Comparison of ENCODE assay signal across 16 cellular contexts in genomic region chr21:35428041-35428400, GRCh38.
DNase-seq lines count a peak whose midpoint lies in the region; ATAC-seq and TF ChIP-seq lines count a peak whose summit lies in the region.
"Had no signal": no experiment of that assay in that cellular context is flagged by ENCODE, and none has a peak within 500 bp of the region (broad histone marks: within the 10 kb centered on the region; RNA-seq: fewer than 3 reads in every experiment).

No MANE protein-coding gene starts in this region.

- POLR2A ChIA-PET in naive thymus-derived CD4-positive, alpha-beta T cell (lab: Charles Lee), result interaction anchor here (1.4 kb wide), 1 partner anchor 75 kb away, joined by 5 read pairs; no protein-coding TSS in a partner anchor

- peaks cover 6 to 24% of the 10 kb centered on the region in 2 donors for H3K4me1 ChIP-seq in naive thymus-derived CD4-positive, alpha-beta T cell (ENCODE audit: control insufficient read depth in 2 of 2, insufficient read depth in 2 of 2, low read length in 2 of 2)
- H3K4me1 ChIP-seq: parathyroid adenoma had no signal

- H3K27me3 ChIP-seq in naive thymus-derived CD4-positive, alpha-beta T cell (ENCODE audit: control insufficient read depth in 2 of 2, insufficient read depth in 2 of 2, low read length in 2 of 2), result peaks cover 0 to 17% of the 10 kb centered on the region in 2 donors
- H3K27me3 ChIP-seq: upper lobe of left lung had no signal

- peak overlapping the region in 6 of 9 donors; percentile 33 to 88 (median 66) for H3K27ac Mint-ChIP-seq in naive thymus-derived CD4-positive, alpha-beta T cell
- no peak overlapping the region for H3K27ac Mint-ChIP-seq in glutamatergic neuron (ENCODE audit: unreplicated experiment)
- H3K27ac Mint-ChIP-seq: T-helper 2 cell treated with Interferon-gamma antibody and Interleukin-4, amounts not matched to agents 5 μg/mL and 100 μg/mL, for 36 hours had no signal

- intact Hi-C loops in naive thymus-derived CD4-positive, alpha-beta T cell (cut with micrococcal nuclease), result loop anchor here in 1 of 2 donors (2.0 kb wide), 1 partner anchor 75 kb away; no protein-coding TSS in a partner anchor

- DNase-seq in AG08395 (ENCODE audit: low spot score) (peak; percentile 23), GM04504 (ENCODE audit: low read depth) (peak; percentile 29), cardiac fibroblast (ENCODE audit: low read depth in 2 of 2) (peak; percentile 26 to 74), glutamatergic neuron (no peak)
- peak in 2 of 9 donors; percentile 10 to 17 for DNase-seq in naive thymus-derived CD4-positive, alpha-beta T cell
- DNase-seq: foreskin melanocyte, H9, left colon, NCI-H2081 had no signal

- H3K27me3 Mint-ChIP-seq in naive thymus-derived CD4-positive, alpha-beta T cell, result peaks cover 0 to 16% (median 11%) of the 10 kb centered on the region in 5 donors
- no peaks in the 10 kb centered on the region for H3K27me3 Mint-ChIP-seq in glutamatergic neuron (ENCODE audit: unreplicated experiment)

- TF ChIP-seq CTCF in cardiac fibroblast (IDR thresholded peaks at IDR 0.05; ENCODE audit: low read depth, low read length) (no peak), glutamatergic neuron (IDR thresholded peaks at IDR 0.05; ENCODE audit: partially characterized antibody, unreplicated experiment) (no peak)

- no peak overlapping the region for H3K4me3 ChIP-seq in cardiac fibroblast (replicated peaks in 1 of 2; ENCODE audit: low read depth in 2 of 2, low read length in 2 of 2)
- peak overlapping the region; percentile 23 for H3K4me3 ChIP-seq in naive thymus-derived CD4-positive, alpha-beta T cell (ENCODE audit: low read length)
- H3K4me3 ChIP-seq: cardiac muscle cell, upper lobe of left lung had no signal

- peaks cover 5 to 16% (median 7%) of the 10 kb centered on the region in 5 donors for H3K36me3 Mint-ChIP-seq in naive thymus-derived CD4-positive, alpha-beta T cell
- peaks cover 7% of the 10 kb centered on the region for H3K36me3 Mint-ChIP-seq in glutamatergic neuron (ENCODE audit: unreplicated experiment)

- H3K9me3 Mint-ChIP-seq in naive thymus-derived CD4-positive, alpha-beta T cell, result peaks cover 0 to 23% (median 11%) of the 10 kb centered on the region in 11 donors
- H3K9me3 Mint-ChIP-seq in glutamatergic neuron (ENCODE audit: unreplicated experiment), result peaks cover 8% of the 10 kb centered on the region

- H3K9me3 ChIP-seq in naive thymus-derived CD4-positive, alpha-beta T cell (ENCODE audit: control insufficient read depth in 2 of 3, low read length in 3 of 3), result peaks cover 0 to 12% (median 0%) of the 10 kb centered on the region in 3 experiments

- H3K36me3 ChIP-seq in naive thymus-derived CD4-positive, alpha-beta T cell (ENCODE audit: control insufficient read depth in 2 of 3, insufficient read depth in 3 of 3, low read length in 3 of 3), result no peaks in the 10 kb centered on the region
- H3K36me3 ChIP-seq: cardiac muscle cell, upper lobe of left lung had no signal

- peak overlapping the region; percentile 58 to 86 (median 76) for H3K4me3 Mint-ChIP-seq in naive thymus-derived CD4-positive, alpha-beta T cell
- H3K4me3 Mint-ChIP-seq in glutamatergic neuron (ENCODE audit: unreplicated experiment), result no peak overlapping the region
- H3K4me3 Mint-ChIP-seq: T-helper 2 cell treated with Interferon-gamma antibody and Interleukin-4, amounts not matched to agents 5 μg/mL and 100 μg/mL, for 36 hours had no signal

- H3K27ac ChIP-seq in naive thymus-derived CD4-positive, alpha-beta T cell (ENCODE audit: low read depth, low read length), result no peak overlapping the region
- H3K27ac ChIP-seq: cardiac muscle cell had no signal

- CTCF ChIA-PET in naive thymus-derived CD4-positive, alpha-beta T cell (lab: Charles Lee), result interaction anchor here (1.5 kb wide), 1 partner anchor 11 kb away, joined by 3 read pairs; no protein-coding TSS in a partner anchor

- H3K4me1 Mint-ChIP-seq in naive thymus-derived CD4-positive, alpha-beta T cell, result peaks cover 11 to 30% (median 26%) of the 10 kb centered on the region in 7 donors
- H3K4me1 Mint-ChIP-seq in glutamatergic neuron (ENCODE audit: low read depth, unreplicated experiment), result peaks cover 2% of the 10 kb centered on the region

- peak; percentile 70 for ATAC-seq in naive thymus-derived CD4-positive, alpha-beta T cell
- ATAC-seq in HG02970 (IDR thresholded peaks at IDR 0.05; ENCODE audit: low FRiP score, unreplicated experiment) (no peak), GM21526 (IDR thresholded peaks at IDR 0.05; ENCODE audit: low FRiP score, unreplicated experiment) (no peak), GM21576 (IDR thresholded peaks at IDR 0.05; ENCODE audit: unreplicated experiment) (no peak)
- ATAC-seq: left colon had no signal
